ENCODE assay signal across 18 cellular contexts in genomic region chr14:103442288-103442687, GRCh38.
"Had no signal": no experiment of that assay in that cellular context is flagged by ENCODE, and none has a peak within 500 bp of the region (broad histone marks: within the 10 kb centered on the region; RNA-seq: fewer than 3 reads in every experiment).

No MANE protein-coding gene starts in this region.

- H3K27ac ChIP-seq: ascending aorta, left lung, parathyroid adenoma, upper lobe of left lung had no signal

- H3K9me3 ChIP-seq: ascending aorta, left lung, SK-N-SH, upper lobe of left lung had no signal

- H3K27me3 ChIP-seq: ascending aorta, left lung, upper lobe of left lung had no signal

- H3K4me1 ChIP-seq: ascending aorta had no signal

- H3K9ac ChIP-seq: parathyroid adenoma, SK-N-SH had no signal

- H3K4me3 ChIP-seq: ascending aorta, left lung, upper lobe of left lung had no signal

- H2AFZ ChIP-seq: parathyroid adenoma had no signal

- H3K9me2 ChIP-seq: SK-N-SH had no signal

- H3K4me2 ChIP-seq: SK-N-SH had no signal

- DNase-seq: activated CD4-positive, CD25-positive, alpha-beta regulatory T cell treated with anti-CD3 and anti-CD28 coated beads, Interleukin-2, amount 50 U/mL, for 72 hours; activated naive CD4-positive, alpha-beta T cell; activated naive CD8-positive, alpha-beta T cell treated with anti-CD3 and anti-CD28 coated beads, Interleukin-2, amount 10 ng/mL, durations not matched to agents 7 days and 5 days; activated T-cell treated with anti-CD3 and anti-CD28 coated beads for 4 hours; effector CD4-positive, alpha-beta T cell; hippocampal formation; kidney; left lung; mammary epithelial cell; naive B cell; SK-N-SH; stimulated activated CD4-positive, alpha-beta T cell treated with anti-CD3 and anti-CD28 coated beads, Interleukin-4, amount 100 ng/mL, for 1 hour; stimulated activated naive CD4-positive, alpha-beta T cell; T-cell; T1000 had no signal
